ENCODE assay signal across 10 cellular contexts in genomic region chr1:9121891-9122409, GRCh38. TPM values are rescaled to one million over a fixed set of nuclear protein-coding genes. Genes with fewer than 3 reads are reported as not detected.
DNase-seq lines count a peak whose midpoint lies in the region; ATAC-seq and TF ChIP-seq lines count a peak whose summit lies in the region.
"Had no signal": no experiment of that assay in that cellular context is flagged by ENCODE, and none has a peak within 500 bp of the region (broad histone marks: within the 10 kb centered on the region; RNA-seq: fewer than 3 reads in every experiment).

No MANE protein-coding gene starts in this region.

- peak; percentile 79 for ATAC-seq in GM18858 (IDR thresholded peaks at IDR 0.05; ENCODE audit: unreplicated experiment)
- ATAC-seq in HG02885 (IDR thresholded peaks at IDR 0.05; ENCODE audit: poor library complexity, unreplicated experiment), result peak; percentile 77

- H3K9me3 ChIP-seq in skeletal muscle tissue (ENCODE audit: control insufficient read depth in 3 of 3, low read length in 3 of 3) (no peaks in the 10 kb centered on the region), Peyer's patch (no peaks in the 10 kb centered on the region)

- in situ Hi-C loops in ACHN (cut with HindIII; ENCODE audit: low pct_ligation_motif_present, low pct_unique_long_range_greater_than_20kb, low sequenced_read_pairs), result no loop called here

- TF ChIP-seq POLR2A in Peyer's patch (IDR thresholded peaks at IDR 0.05), result no peak

- H3K9ac ChIP-seq in skeletal muscle tissue (ENCODE audit: low read depth in 1 of 3, low read length in 3 of 3), result peak overlapping the region in 1 of 3 donors; percentile 33

- DNase-seq in activated T-cell treated with anti-CD3 and anti-CD28 coated beads, Interleukin-2, amount 50 U/mL, for 48 hours, result peak; percentile 54 to 59
- no peak for DNase-seq in coronary artery (ENCODE audit: low spot score)
- DNase-seq in Peyer's patch, result no peak
- no peak for DNase-seq in ACHN
- no peak for DNase-seq in C1 segment of cervical spinal cord (lab: John Stamatoyannopoulos, UW)
- DNase-seq: Karpas-422 had no signal

- H3K4me1 ChIP-seq in skeletal muscle tissue (ENCODE audit: control insufficient read depth in 3 of 3, insufficient read depth in 3 of 3, low read length in 3 of 3), result peaks cover 23 to 47% (median 43%) of the 10 kb centered on the region in 3 donors
- H3K4me1 ChIP-seq in Peyer's patch, result peaks cover 0 to 5% (median 2%) of the 10 kb centered on the region in 4 donors

- H3K27me3 ChIP-seq in skeletal muscle tissue (ENCODE audit: control insufficient read depth in 3 of 3, insufficient read depth in 3 of 3, low read length in 3 of 3), result no peaks in the 10 kb centered on the region
- no peaks in the 10 kb centered on the region for H3K27me3 ChIP-seq in Peyer's patch

- no peaks in the 10 kb centered on the region for H3K36me3 ChIP-seq in skeletal muscle tissue (ENCODE audit: control insufficient read depth in 3 of 3, insufficient read depth in 3 of 3, low read length in 3 of 3)
- H3K36me3 ChIP-seq in Peyer's patch, result no peaks in the 10 kb centered on the region

- H3K4me3 ChIP-seq in skeletal muscle tissue (ENCODE audit: low read length in 3 of 3), result no peak overlapping the region
- no peak overlapping the region for H3K4me3 ChIP-seq in coronary artery
- no peak overlapping the region for H3K4me3 ChIP-seq in Peyer's patch

- H3K27ac ChIP-seq in skeletal muscle tissue (ENCODE audit: low read depth, low read length) (peak overlapping the region; percentile 32), coronary artery (no peak overlapping the region), Peyer's patch (no peak overlapping the region)

- TF ChIP-seq CTCF in coronary artery (IDR thresholded peaks at IDR 0.05) (no peak), Peyer's patch (IDR thresholded peaks at IDR 0.05) (no peak)

RNA-seq across cellular contexts. Expression of gene GPR157, which starts 7.0 kb away (rescaled TPM):
- total RNA-seq in skeletal muscle tissue (2.6 TPM), Peyer's patch (100 to 1,000 TPM in 1 of 4 donors, 10 to 100 TPM in 2, 1 to 10 TPM in 1; 3.3 to 208 (median 10.4) TPM)

RNA-seq across cellular contexts. Expression of gene SLC2A5, which starts 52.5 kb away (rescaled TPM):
- 8.9 TPM for total RNA-seq in skeletal muscle tissue
- total RNA-seq in Peyer's patch, result 100 to 1,000 TPM in 3 of 4 donors, 10 to 100 TPM in 1; 12.4 to 730 (median 340) TPM
- total RNA-seq: epithelial cell of proximal tubule had no signal

Comparison
In these comparisons a context has a peak if more than half of its experiments do, and no peak if none do; other contexts are left out.
1. DNase-seq: peak in activated T-cell treated with anti-CD3 and anti-CD28 coated beads, Interleukin-2, amount 50 U/mL, for 48 hours (2 of 2); none in coronary artery (single experiment), Peyer's patch (0 of 3), ACHN (single experiment) and C1 segment of cervical spinal cord (0 of 14).